ENCODE assay signal across 1 cellular context in genomic region chr6:132021552-132022375, GRCh38.
A peak's percentile ranks its signal among the peaks of the same experiment; 100 is the strongest.
TF ChIP-seq lines count a peak whose summit lies in the region.

No MANE protein-coding gene starts in this region.

TF ChIP-seq in HepG2, 621 proteins besides CTCF, POLR2A, EP300 and RAD21 (continued from another document and continues in another):
- TF ChIP-seq ZNF350 (CRISPR knock-in tag; IDR thresholded peaks at IDR 0.05; ENCODE audit: borderline replicate concordance, low read depth) (no peak), CREM (IDR thresholded peaks at IDR 0.05) (peak; percentile 28; the same call in 1 of the 2 replicates), CREM (CRISPR knock-in tag; IDR thresholded peaks at IDR 0.05) (no peak), ZNF3 (CRISPR knock-in tag; IDR thresholded peaks at IDR 0.05) (no peak), ZNF607 (CRISPR knock-in tag; IDR thresholded peaks at IDR 0.05; ENCODE audit: borderline replicate concordance) (no peak), HOXD1 (CRISPR knock-in tag; IDR thresholded peaks at IDR 0.05) (no peak), ZNF430 (CRISPR knock-in tag; IDR thresholded peaks at IDR 0.05) (no peak), ZNF468 (CRISPR knock-in tag; IDR thresholded peaks at IDR 0.05) (no peak), FOXK1 (CRISPR knock-in tag; IDR thresholded peaks at IDR 0.05; ENCODE audit: borderline replicate concordance, low read depth) (no peak), ZNF674 (CRISPR knock-in tag; IDR thresholded peaks at IDR 0.05; ENCODE audit: low read depth) (no peak), MTA3 (CRISPR knock-in tag; IDR thresholded peaks at IDR 0.05) (no peak), RXRB (CRISPR knock-in tag; IDR thresholded peaks at IDR 0.05; ENCODE audit: borderline replicate concordance) (peak; percentile 13; the same call in 1 of the 2 replicates), ZFX (CRISPR knock-in tag; IDR thresholded peaks at IDR 0.05; ENCODE audit: low read depth) (peak; percentile 21; the same call in 1 of the 2 replicates), HINFP (CRISPR knock-in tag; IDR thresholded peaks at IDR 0.05; ENCODE audit: low read depth) (no peak), MTF1 (CRISPR knock-in tag; IDR thresholded peaks at IDR 0.05) (no peak), SNAPC2 (CRISPR knock-in tag; IDR thresholded peaks at IDR 0.05) (no peak), NFATC3 (CRISPR knock-in tag; IDR thresholded peaks at IDR 0.05) (no peak), ZNF234 (CRISPR knock-in tag; conservative IDR thresholded peaks at IDR 0.05) (no peak), ZKSCAN1 (IDR thresholded peaks at IDR 0.05; ENCODE audit: low read length) (no peak), NKX3-1 (CRISPR knock-in tag; IDR thresholded peaks at IDR 0.05) (no peak), ZNF670 (CRISPR knock-in tag; IDR thresholded peaks at IDR 0.05; ENCODE audit: borderline replicate concordance) (no peak), ARID4A (CRISPR knock-in tag; IDR thresholded peaks at IDR 0.05; ENCODE audit: borderline replicate concordance) (peak; percentile 19; the same call in 1 of the 2 replicates), ZNF550 (CRISPR knock-in tag; IDR thresholded peaks at IDR 0.05; ENCODE audit: borderline replicate concordance) (no peak), TEAD2 (CRISPR knock-in tag; IDR thresholded peaks at IDR 0.05) (no peak), IRF1 (CRISPR knock-in tag; IDR thresholded peaks at IDR 0.05; ENCODE audit: low read depth) (no peak), ZNF441 (CRISPR knock-in tag; IDR thresholded peaks at IDR 0.05; ENCODE audit: borderline replicate concordance) (no peak), ZNF343 (CRISPR knock-in tag; IDR thresholded peaks at IDR 0.05) (no peak)
- TF ChIP-seq, protein P1, sequence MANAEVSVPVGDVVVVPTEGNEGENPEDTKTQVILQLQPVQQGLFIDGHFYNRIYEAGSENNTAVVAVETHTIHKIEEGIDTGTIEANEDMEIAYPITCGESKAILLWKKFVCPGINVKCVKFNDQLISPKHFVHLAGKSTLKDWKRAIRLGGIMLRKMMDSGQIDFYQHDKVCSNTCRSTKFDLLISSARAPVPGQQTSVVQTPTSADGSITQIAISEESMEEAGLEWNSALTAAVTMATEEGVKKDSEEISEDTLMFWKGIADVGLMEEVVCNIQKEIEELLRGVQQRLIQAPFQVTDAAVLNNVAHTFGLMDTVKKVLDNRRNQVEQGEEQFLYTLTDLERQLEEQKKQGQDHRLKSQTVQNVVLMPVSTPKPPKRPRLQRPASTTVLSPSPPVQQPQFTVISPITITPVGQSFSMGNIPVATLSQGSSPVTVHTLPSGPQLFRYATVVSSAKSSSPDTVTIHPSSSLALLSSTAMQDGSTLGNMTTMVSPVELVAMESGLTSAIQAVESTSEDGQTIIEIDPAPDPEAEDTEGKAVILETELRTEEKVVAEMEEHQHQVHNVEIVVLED (CRISPR knock-in tag; IDR thresholded peaks at IDR 0.05; ENCODE audit: borderline replicate concordance), result 0 out of 2 replicates have a peak, but pooled peaks have one; percentile 5
- TF ChIP-seq, protein P2, sequence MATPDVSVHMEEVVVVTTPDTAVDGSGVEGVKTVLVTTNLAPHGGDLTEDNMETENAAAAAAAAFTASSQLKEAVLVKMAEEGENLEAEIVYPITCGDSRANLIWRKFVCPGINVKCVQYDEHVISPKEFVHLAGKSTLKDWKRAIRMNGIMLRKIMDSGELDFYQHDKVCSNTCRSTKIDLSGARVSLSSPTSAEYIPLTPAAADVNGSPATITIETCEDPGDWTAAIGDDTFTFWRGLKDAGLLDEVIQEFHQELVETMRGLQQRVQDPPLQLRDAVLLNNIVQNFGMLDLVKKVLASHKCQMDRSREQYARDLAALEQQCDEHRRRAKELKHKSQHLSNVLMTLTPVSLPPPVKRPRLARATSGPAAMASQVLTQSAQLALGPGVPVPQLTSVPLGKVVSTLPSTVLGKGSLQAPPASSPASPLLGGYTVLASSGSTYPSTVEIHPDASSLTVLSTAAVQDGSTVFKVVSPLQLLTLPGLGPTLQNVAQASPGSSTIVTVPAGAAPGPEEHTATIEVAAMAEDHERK (CRISPR knock-in tag; IDR thresholded peaks at IDR 0.05; ENCODE audit: low read depth), result no peak
- TF ChIP-seq, protein P3, sequence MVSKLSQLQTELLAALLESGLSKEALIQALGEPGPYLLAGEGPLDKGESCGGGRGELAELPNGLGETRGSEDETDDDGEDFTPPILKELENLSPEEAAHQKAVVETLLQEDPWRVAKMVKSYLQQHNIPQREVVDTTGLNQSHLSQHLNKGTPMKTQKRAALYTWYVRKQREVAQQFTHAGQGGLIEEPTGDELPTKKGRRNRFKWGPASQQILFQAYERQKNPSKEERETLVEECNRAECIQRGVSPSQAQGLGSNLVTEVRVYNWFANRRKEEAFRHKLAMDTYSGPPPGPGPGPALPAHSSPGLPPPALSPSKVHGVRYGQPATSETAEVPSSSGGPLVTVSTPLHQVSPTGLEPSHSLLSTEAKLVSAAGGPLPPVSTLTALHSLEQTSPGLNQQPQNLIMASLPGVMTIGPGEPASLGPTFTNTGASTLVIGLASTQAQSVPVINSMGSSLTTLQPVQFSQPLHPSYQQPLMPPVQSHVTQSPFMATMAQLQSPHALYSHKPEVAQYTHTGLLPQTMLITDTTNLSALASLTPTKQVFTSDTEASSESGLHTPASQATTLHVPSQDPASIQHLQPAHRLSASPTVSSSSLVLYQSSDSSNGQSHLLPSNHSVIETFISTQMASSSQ (IDR thresholded peaks at IDR 0.05; ENCODE audit: low read depth), result no peak
- TF ChIP-seq, protein P3 (CRISPR knock-in tag; IDR thresholded peaks at IDR 0.05; ENCODE audit: borderline replicate concordance), result no peak
- TF ChIP-seq, protein P4, sequence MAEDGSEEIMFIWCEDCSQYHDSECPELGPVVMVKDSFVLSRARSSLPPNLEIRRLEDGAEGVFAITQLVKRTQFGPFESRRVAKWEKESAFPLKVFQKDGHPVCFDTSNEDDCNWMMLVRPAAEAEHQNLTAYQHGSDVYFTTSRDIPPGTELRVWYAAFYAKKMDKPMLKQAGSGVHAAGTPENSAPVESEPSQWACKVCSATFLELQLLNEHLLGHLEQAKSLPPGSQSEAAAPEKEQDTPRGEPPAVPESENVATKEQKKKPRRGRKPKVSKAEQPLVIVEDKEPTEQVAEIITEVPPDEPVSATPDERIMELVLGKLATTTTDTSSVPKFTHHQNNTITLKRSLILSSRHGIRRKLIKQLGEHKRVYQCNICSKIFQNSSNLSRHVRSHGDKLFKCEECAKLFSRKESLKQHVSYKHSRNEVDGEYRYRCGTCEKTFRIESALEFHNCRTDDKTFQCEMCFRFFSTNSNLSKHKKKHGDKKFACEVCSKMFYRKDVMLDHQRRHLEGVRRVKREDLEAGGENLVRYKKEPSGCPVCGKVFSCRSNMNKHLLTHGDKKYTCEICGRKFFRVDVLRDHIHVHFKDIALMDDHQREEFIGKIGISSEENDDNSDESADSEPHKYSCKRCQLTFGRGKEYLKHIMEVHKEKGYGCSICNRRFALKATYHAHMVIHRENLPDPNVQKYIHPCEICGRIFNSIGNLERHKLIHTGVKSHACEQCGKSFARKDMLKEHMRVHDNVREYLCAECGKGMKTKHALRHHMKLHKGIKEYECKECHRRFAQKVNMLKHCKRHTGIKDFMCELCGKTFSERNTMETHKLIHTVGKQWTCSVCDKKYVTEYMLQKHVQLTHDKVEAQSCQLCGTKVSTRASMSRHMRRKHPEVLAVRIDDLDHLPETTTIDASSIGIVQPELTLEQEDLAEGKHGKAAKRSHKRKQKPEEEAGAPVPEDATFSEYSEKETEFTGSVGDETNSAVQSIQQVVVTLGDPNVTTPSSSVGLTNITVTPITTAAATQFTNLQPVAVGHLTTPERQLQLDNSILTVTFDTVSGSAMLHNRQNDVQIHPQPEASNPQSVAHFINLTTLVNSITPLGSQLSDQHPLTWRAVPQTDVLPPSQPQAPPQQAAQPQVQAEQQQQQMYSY (CRISPR knock-in tag; IDR thresholded peaks at IDR 0.05), result no peak
